In genomic region chr22:18956956-18957355, GRCh38 we compare ENCODE assay signal across 7 cellular contexts. TPM values are rescaled to one million over a fixed set of nuclear protein-coding genes. Genes with fewer than 3 reads are reported as not detected.
"Had no signal": no experiment of that assay in that cellular context is flagged by ENCODE, and none has a peak within 500 bp of the region (broad histone marks: within the 10 kb centered on the region; RNA-seq: fewer than 3 reads in every experiment).

No MANE protein-coding gene starts in this region.

RNA-seq across cellular contexts. Expression of gene PRODH, which starts 20.9 kb away (rescaled TPM):
- total RNA-seq: activated CD4-positive, alpha-beta T cell treated with anti-CD3 and anti-CD28 coated beads for 36 hours; activated CD8-positive, alpha-beta T cell treated with anti-CD3 and anti-CD28 coated beads, Interleukin-2, amount 10 ng/mL, durations not matched to agents 7 days and 5 days; dermis microvascular lymphatic vessel endothelial cell; endothelial cell of umbilical vein; fibroblast of lung; fibroblast of villous mesenchyme; T-helper 17 cell had no signal
- polyA plus RNA-seq: endothelial cell of umbilical vein had no signal
